In genomic region chr7:146119016-146119415, GRCh38 we compare ENCODE assay signal across 24 cellular contexts. TPM values are rescaled to one million over a fixed set of nuclear protein-coding genes. Genes with fewer than 3 reads are reported as not detected.
DNase-seq lines count a peak whose midpoint lies in the region; ATAC-seq and TF ChIP-seq lines count a peak whose summit lies in the region.
"Had no signal": no experiment of that assay in that cellular context is flagged by ENCODE, and none has a peak within 500 bp of the region (broad histone marks: within the 10 kb centered on the region; RNA-seq: fewer than 3 reads in every experiment).

No MANE protein-coding gene starts in this region.

- H3K36me3 Mint-ChIP-seq in chondrocyte (ENCODE audit: low read depth): no peaks in the 10 kb centered on the region
- H3K36me3 Mint-ChIP-seq: mesothelial cell of epicardium had no signal

- peak; percentile 12 for DNase-seq in NCI-H2196 treated with DMSO at 0.1 percent for 48 hours (lab: John Stamatoyannopoulos, UW; ENCODE audit: unreplicated experiment)
- no peak for DNase-seq in NCI-H2196 (lab: John Stamatoyannopoulos, UW; ENCODE audit: unreplicated experiment)
- no peak for DNase-seq in LNCaP clone FGC (ENCODE audit: low read depth)
- no peak for DNase-seq in chondrocyte (ENCODE audit: low spot score)
- DNase-seq in stromal cell of bone marrow (ENCODE audit: low read depth): peak; percentile 1
- DNase-seq in activated CD4-positive, alpha-beta T cell treated with anti-CD3 and anti-CD28 coated beads for 48 hours: no peak
- DNase-seq: activated CD4-positive, CD25-positive, alpha-beta regulatory T cell treated with anti-CD3 and anti-CD28 coated beads, Interleukin-2, amount 50 U/mL, for 72 hours; activated naive CD4-positive, alpha-beta T cell; activated T-cell treated with anti-CD3 and anti-CD28 coated beads, Interleukin-2, amount 50 U/mL, for 24 hours; C1 segment of cervical spinal cord; COR-L47; effector CD4-positive, alpha-beta T cell; KBM-7; naive thymus-derived CD8-positive, alpha-beta T cell; NCI-H1694 treated with DMSO at 0.1 percent for 48 hours; NCI-H774; stimulated activated naive CD8-positive, alpha-beta T cell treated with anti-CD3 and anti-CD28 coated beads, Interleukin-15, amount 100 ng/mL, for 72 hours; T-helper 17 cell had no signal

- H3K9me3 Mint-ChIP-seq in chondrocyte (ENCODE audit: low read depth): no peaks in the 10 kb centered on the region
- H3K9me3 Mint-ChIP-seq: mesothelial cell of epicardium; stimulated activated naive CD8-positive, alpha-beta T cell treated with anti-CD3 and anti-CD28 coated beads, Interleukin-15, amount 100 ng/mL, for 72 hours had no signal

- ATAC-seq in HG03520 (IDR thresholded peaks at IDR 0.05; ENCODE audit: unreplicated experiment): no peak
- ATAC-seq: naive thymus-derived CD8-positive, alpha-beta T cell; stimulated activated naive CD8-positive, alpha-beta T cell treated with anti-CD3 and anti-CD28 coated beads, Interleukin-15, amount 100 ng/mL, for 72 hours; T-helper 17 cell had no signal

- H3K4me1 Mint-ChIP-seq in chondrocyte (ENCODE audit: low read depth): peaks cover 15% of the 10 kb centered on the region

- TF ChIP-seq CTCF in LNCaP clone FGC (IDR thresholded peaks at IDR 0.05; ENCODE audit: control insufficient read depth, extremely low read depth, insufficient read depth): peak; percentile 23; the same call in 1 of the 2 replicates
- peak; percentile 53 for TF ChIP-seq CTCF in chondrocyte (IDR thresholded peaks at IDR 0.05)

- no peak overlapping the region for H3K4me3 ChIP-seq in LNCaP clone FGC (ENCODE audit: low read depth, low read length)
- H3K4me3 ChIP-seq: SK-N-MC, skin epidermis, tibial nerve had no signal

- peaks cover 13% of the 10 kb centered on the region for H3K27me3 Mint-ChIP-seq in chondrocyte (ENCODE audit: low read depth)

- H3K4me3 Mint-ChIP-seq in chondrocyte (ENCODE audit: unreplicated experiment): no peak overlapping the region
- H3K4me3 Mint-ChIP-seq: activated T-cell treated with anti-CD3 and anti-CD28 coated beads, Interleukin-2, amount 50 U/mL, for 24 hours; mesothelial cell of epicardium; naive thymus-derived CD8-positive, alpha-beta T cell; stimulated activated naive CD8-positive, alpha-beta T cell treated with anti-CD3 and anti-CD28 coated beads, Interleukin-15, amount 100 ng/mL, for 72 hours; T-helper 17 cell had no signal

- H3K27ac Mint-ChIP-seq in chondrocyte (ENCODE audit: unreplicated experiment): no peak overlapping the region
- H3K27ac Mint-ChIP-seq: activated T-cell treated with anti-CD3 and anti-CD28 coated beads, Interleukin-2, amount 50 U/mL, for 24 hours; mesothelial cell of epicardium; naive thymus-derived CD8-positive, alpha-beta T cell; stimulated activated naive CD8-positive, alpha-beta T cell treated with anti-CD3 and anti-CD28 coated beads, Interleukin-15, amount 100 ng/mL, for 72 hours; T-helper 17 cell had no signal

RNA-seq across cellular contexts. Expression of gene CNTNAP2, which starts 2.4 kb away (rescaled TPM):
- total RNA-seq in chondrocyte: 0.27 to 1.2 TPM (median 0.36 TPM) in 3 replicates
- total RNA-seq: activated CD8-positive, alpha-beta memory T cell treated with anti-CD3 and anti-CD28 coated beads for 36 hours had no signal

Comparison
In these comparisons a context has a peak if more than half of its experiments do, and no peak if none do; other contexts are left out.
1. DNase-seq: peak in NCI-H2196 treated with DMSO at 0.1 percent for 48 hours (single experiment) and stromal cell of bone marrow (single experiment); none in NCI-H2196 (single experiment), LNCaP clone FGC (single experiment), chondrocyte (single experiment) and activated CD4-positive, alpha-beta T cell treated with anti-CD3 and anti-CD28 coated beads for 48 hours (single experiment).